ENCODE assay signal across 1 cellular context in genomic region chr20:8997720-8998119, GRCh38.
TF ChIP-seq lines count a peak whose summit lies in the region.

No MANE protein-coding gene starts in this region.

TF ChIP-seq in K562, 482 proteins besides CTCF, POLR2A, EP300 and RAD21 (continued from another document):
- TF ChIP-seq, protein P1, sequence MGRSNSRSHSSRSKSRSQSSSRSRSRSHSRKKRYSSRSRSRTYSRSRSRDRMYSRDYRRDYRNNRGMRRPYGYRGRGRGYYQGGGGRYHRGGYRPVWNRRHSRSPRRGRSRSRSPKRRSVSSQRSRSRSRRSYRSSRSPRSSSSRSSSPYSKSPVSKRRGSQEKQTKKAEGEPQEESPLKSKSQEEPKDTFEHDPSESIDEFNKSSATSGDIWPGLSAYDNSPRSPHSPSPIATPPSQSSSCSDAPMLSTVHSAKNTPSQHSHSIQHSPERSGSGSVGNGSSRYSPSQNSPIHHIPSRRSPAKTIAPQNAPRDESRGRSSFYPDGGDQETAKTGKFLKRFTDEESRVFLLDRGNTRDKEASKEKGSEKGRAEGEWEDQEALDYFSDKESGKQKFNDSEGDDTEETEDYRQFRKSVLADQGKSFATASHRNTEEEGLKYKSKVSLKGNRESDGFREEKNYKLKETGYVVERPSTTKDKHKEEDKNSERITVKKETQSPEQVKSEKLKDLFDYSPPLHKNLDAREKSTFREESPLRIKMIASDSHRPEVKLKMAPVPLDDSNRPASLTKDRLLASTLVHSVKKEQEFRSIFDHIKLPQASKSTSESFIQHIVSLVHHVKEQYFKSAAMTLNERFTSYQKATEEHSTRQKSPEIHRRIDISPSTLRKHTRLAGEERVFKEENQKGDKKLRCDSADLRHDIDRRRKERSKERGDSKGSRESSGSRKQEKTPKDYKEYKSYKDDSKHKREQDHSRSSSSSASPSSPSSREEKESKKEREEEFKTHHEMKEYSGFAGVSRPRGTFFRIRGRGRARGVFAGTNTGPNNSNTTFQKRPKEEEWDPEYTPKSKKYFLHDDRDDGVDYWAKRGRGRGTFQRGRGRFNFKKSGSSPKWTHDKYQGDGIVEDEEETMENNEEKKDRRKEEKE (IDR thresholded peaks at IDR 0.05; ENCODE audit: borderline replicate concordance in 1 of 2, control insufficient read depth in 1 of 2, low read depth in 2 of 2, low read length in 1 of 2) = peak in 1 of 2 experiments; percentile 80; a peak in 1 of 4 replicates
- TF ChIP-seq POLR2B (IDR thresholded peaks at IDR 0.05; ENCODE audit: low read depth, partially characterized antibody) = no peak
- no peak for TF ChIP-seq SMARCA5 (IDR thresholded peaks at IDR 0.05)
- peak; percentile 95 for TF ChIP-seq ATF7 (IDR thresholded peaks at IDR 0.05)
- TF ChIP-seq BHLHE40 (IDR thresholded peaks at IDR 0.05; ENCODE audit: low read length) = 0 out of 2 replicates have a peak, but pooled peaks have one; percentile 11
- TF ChIP-seq NONO (IDR thresholded peaks at IDR 0.05; ENCODE audit: low read depth in 2 of 2, low read length in 1 of 2) = peak in 1 of 2 experiments; percentile 94; a peak in 1 of 4 replicates
- no peak for TF ChIP-seq ILK (tag; IDR thresholded peaks at IDR 0.05; ENCODE audit: borderline replicate concordance, low read depth)
- TF ChIP-seq HNRNPL (IDR thresholded peaks at IDR 0.05; ENCODE audit: low read depth, low read length) = no peak
- TF ChIP-seq, protein P2, sequence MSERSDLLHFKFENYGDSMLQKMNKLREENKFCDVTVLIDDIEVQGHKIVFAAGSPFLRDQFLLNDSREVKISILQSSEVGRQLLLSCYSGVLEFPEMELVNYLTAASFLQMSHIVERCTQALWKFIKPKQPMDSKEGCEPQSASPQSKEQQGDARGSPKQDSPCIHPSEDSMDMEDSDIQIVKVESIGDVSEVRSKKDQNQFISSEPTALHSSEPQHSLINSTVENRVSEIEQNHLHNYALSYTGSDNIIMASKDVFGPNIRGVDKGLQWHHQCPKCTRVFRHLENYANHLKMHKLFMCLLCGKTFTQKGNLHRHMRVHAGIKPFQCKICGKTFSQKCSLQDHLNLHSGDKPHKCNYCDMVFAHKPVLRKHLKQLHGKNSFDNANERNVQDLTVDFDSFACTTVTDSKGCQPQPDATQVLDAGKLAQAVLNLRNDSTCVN (CRISPR knock-in tag; IDR thresholded peaks at IDR 0.05) = no peak
- no peak for TF ChIP-seq NELFE (IDR thresholded peaks at IDR 0.05; ENCODE audit: insufficient read depth, insufficient read length)
